9 cellular contexts compared by ENCODE assay signal in the genomic region with DNA sequence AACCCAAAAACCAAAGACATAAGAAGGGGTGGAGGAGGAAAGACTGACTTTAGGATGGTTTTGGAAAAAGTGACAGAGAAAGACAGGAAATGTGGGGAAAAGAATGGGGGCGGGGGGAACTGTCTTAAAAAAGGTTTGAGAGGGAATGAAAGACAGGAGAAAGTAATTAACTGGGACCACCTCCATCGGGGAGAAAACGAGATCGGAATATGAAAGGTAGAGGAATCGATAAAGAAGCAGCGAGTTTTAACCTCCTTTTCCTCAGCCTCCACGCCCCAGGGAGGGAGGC. TPM values are rescaled to one million over a fixed set of nuclear protein-coding genes. Genes with fewer than 3 reads are reported as not detected.
DNase-seq lines count a peak whose midpoint lies in the region; ATAC-seq, FAIRE-seq and TF ChIP-seq lines count a peak whose summit lies in the region.
"Had no signal": no experiment of that assay in that cellular context is flagged by ENCODE, and none has a peak within 500 bp of the region (broad histone marks: within the 10 kb centered on the region; RNA-seq: fewer than 3 reads in every experiment).

No MANE protein-coding gene starts in this region.

- FAIRE-seq in A549 (lab: Jason Lieb, UNC) (no peak), GM12878 (lab: Jason Lieb, UNC) (no peak)
- FAIRE-seq: islet of Langerhans had no signal

- peak overlapping the region; percentile 65 for H3K4ac ChIP-seq in mesendoderm (ENCODE audit: low read depth, low read length)

- POLR2A ChIA-PET in A549 (lab: Yijun Ruan, JAX) (interaction anchor here (0.6 to 1.0 kb wide), 5 partner anchors 54 to 470 kb away, joined by 3 to 4 read pairs (median 3); a partner anchor contains a TSS), HEK293 (lab: Yijun Ruan, JAX) (interaction anchor here (0.6 to 3.0 kb wide), 8 partner anchors 10 to 1768 kb away, joined by 3 to 11 read pairs (median 4); a partner anchor contains a TSS), GM12878 (lab: Charles Lee) (interaction anchor here (0.7 to 1.0 kb wide), 2 partner anchors 670 to 692 kb away, joined by 3 to 4 read pairs; a partner anchor contains a TSS)

- no peak for ATAC-seq in A549
- ATAC-seq in GM12878, result no peak
- no peak for ATAC-seq in HG02623 (IDR thresholded peaks at IDR 0.05; ENCODE audit: unreplicated experiment)
- no peak for ATAC-seq in HG03039 (IDR thresholded peaks at IDR 0.05; ENCODE audit: unreplicated experiment)
- ATAC-seq in GM21447 (IDR thresholded peaks at IDR 0.05; ENCODE audit: unreplicated experiment), result no peak

- peak overlapping the region; percentile 97 for H3K9ac ChIP-seq in GM12878 (ENCODE audit: control insufficient read depth, insufficient read depth, low read length)
- H3K9ac ChIP-seq in mesendoderm (ENCODE audit: low read length), result peak overlapping the region; percentile 70

- no peak overlapping the region for H4K5ac ChIP-seq in mesendoderm (ENCODE audit: low read length)

- 0% methylated on average over 7 of the region's 7 CpGs for WGBS in A549 (ENCODE audit: missing lambda C conversion rate)
- WGBS in GM12878 (ENCODE audit: insufficient coverage, insufficient replicate concordance, low lambda C conversion rate, missing lambda C conversion rate), result 2% methylated on average over 7 of the region's 7 CpGs
- WGBS in mesendoderm (ENCODE audit: extremely low coverage, insufficient coverage, low lambda C conversion rate), result no CpG with 5 or more reads among the region's 7 CpGs

- H3K4me3 ChIP-seq in A549 (peak overlapping the region; percentile 84), HEK293 (ENCODE audit: low read depth, low read length) (peak overlapping the region; percentile 94), GM12878 (peak overlapping the region; percentile 94), mesendoderm (ENCODE audit: low read length) (peak overlapping the region; percentile 90)

- no peak overlapping the region for H4K8ac ChIP-seq in mesendoderm (ENCODE audit: low read depth, low read length)

- DNase-seq in A549 (ENCODE audit: low read depth in 1 of 2, low spot score in 1 of 2) (no peak), GM12878 (ENCODE audit: low read depth, low spot score) (no peak), mesendoderm (no peak), activated gamma-delta T cell treated with Interleukin-2 at 50 U/mL for 16 hours (no peak)

- H3K4me2 ChIP-seq in A549, result peak overlapping the region; percentile 88
- H3K4me2 ChIP-seq in GM12878 (ENCODE audit: control insufficient read depth, insufficient read depth), result peak overlapping the region; percentile 70
- peak overlapping the region; percentile 64 for H3K4me2 ChIP-seq in mesendoderm (ENCODE audit: low read length)

- peak overlapping the region; percentile 99 for H3K56ac ChIP-seq in mesendoderm (ENCODE audit: low read length)

- no peaks in the 10 kb centered on the region for H4K20me1 ChIP-seq in GM12878 (ENCODE audit: control insufficient read depth, insufficient read depth)

- H3K27me3 ChIP-seq in GM12878 (replicated peaks in 1 of 2; ENCODE audit: control insufficient read depth in 2 of 2, insufficient read depth in 2 of 2, low read length in 1 of 2) (no peaks in the 10 kb centered on the region), mesendoderm (ENCODE audit: insufficient read depth, low read length, poor library complexity) (no peaks in the 10 kb centered on the region)

- no peaks in the 10 kb centered on the region for H3K36me3 ChIP-seq in HEK293 (ENCODE audit: control insufficient read depth in 2 of 2, insufficient read depth in 1 of 2, low read length in 2 of 2)
- H3K36me3 ChIP-seq in GM12878 (ENCODE audit: control insufficient read depth in 2 of 2, insufficient read depth in 2 of 2, low read length in 1 of 2), result no peaks in the 10 kb centered on the region
- H3K36me3 ChIP-seq in mesendoderm (ENCODE audit: control insufficient read depth, insufficient read depth, low read length), result no peaks in the 10 kb centered on the region

- H2BK120ac ChIP-seq in mesendoderm (ENCODE audit: low read depth, low read length), result peak overlapping the region; percentile 84

- no peaks in the 10 kb centered on the region for H3K9me3 ChIP-seq in A549
- no peaks in the 10 kb centered on the region for H3K9me3 ChIP-seq in HEK293 (ENCODE audit: control insufficient read depth, insufficient read depth, low read depth, low read length)
- no peaks in the 10 kb centered on the region for H3K9me3 ChIP-seq in GM12878 (replicated peaks; ENCODE audit: control insufficient read depth, insufficient read depth, low read length)

- peak overlapping the region; percentile 95 for H2AFZ ChIP-seq in GM12878 (ENCODE audit: control insufficient read depth, low read depth, low read length)

- H3K4me1 ChIP-seq in A549 (peaks cover 25% of the 10 kb centered on the region; the same call in 2 of the 3 replicates), HEK293 (ENCODE audit: control insufficient read depth, insufficient read depth, low read length) (no peaks in the 10 kb centered on the region), GM12878 (ENCODE audit: control insufficient read depth, insufficient read depth, low read length) (no peaks in the 10 kb centered on the region), mesendoderm (ENCODE audit: control insufficient read depth, low read depth, low read length) (peaks cover 2% of the 10 kb centered on the region)

- H3K79me2 ChIP-seq in GM12878 (ENCODE audit: control insufficient read depth, insufficient read depth, low read length) (peaks cover 22% of the 10 kb centered on the region), mesendoderm (ENCODE audit: control insufficient read depth, insufficient read depth, low read length) (peaks cover 24% of the 10 kb centered on the region)

- no TSS peak for BruUV-seq in GM12878 (replicated peaks; lab: Mats Ljungman, UMichigan)

- H3K18ac ChIP-seq in mesendoderm (ENCODE audit: low read length), result peak overlapping the region; percentile 82

- H2AK5ac ChIP-seq in mesendoderm (ENCODE audit: low read length), result no peak overlapping the region

- TF ChIP-seq POLR2A in A549 (IDR thresholded peaks at IDR 0.05; ENCODE audit: low read length), result no peak
- TF ChIP-seq POLR2A in GM12878 (IDR thresholded peaks at IDR 0.05; ENCODE audit: low read depth, low read length), result no peak

- intact Hi-C loops in GM12878 (cut with micrococcal nuclease; ENCODE audit: unreplicated experiment), result loop anchor here (5.0 to 10.0 kb wide), 4 partner anchors 131 to 771 kb away; a partner anchor contains a TSS

- H3K23ac ChIP-seq in mesendoderm (ENCODE audit: low read length), result no peak overlapping the region

- peak overlapping the region; percentile 98 to 100 for H3K27ac ChIP-seq in A549
- H3K27ac ChIP-seq in HEK293 (ENCODE audit: extremely low read depth, low read depth, low read length), result peak overlapping the region; percentile 74; the same call in 1 of the 2 replicates
- H3K27ac ChIP-seq in GM12878 (ENCODE audit: control insufficient read depth, insufficient read depth), result peak overlapping the region; percentile 90
- peak overlapping the region; percentile 72 for H3K27ac ChIP-seq in mesendoderm (ENCODE audit: low read depth, low read length)

- peak overlapping the region; percentile 96 for H2BK5ac ChIP-seq in mesendoderm (ENCODE audit: low read length)

- in situ Hi-C loops in GM12878 (cut with MboI), result no loop called here

- H3K79me1 ChIP-seq in mesendoderm (ENCODE audit: low read length), result peaks cover 7% of the 10 kb centered on the region

- SMC1A ChIA-PET in GM12878 (lab: Charles Lee; ENCODE audit: uncharacterized antibody, unreplicated experiment), result interaction anchor here (0.8 to 1.2 kb wide), 3 partner anchors 194 to 419 kb away, joined by 3 read pairs; a partner anchor contains a TSS

- RAD21 ChIA-PET in GM12878 (lab: Charles Lee; ENCODE audit: unreplicated experiment), result interaction anchor here (1.0 kb wide), 1 partner anchor 7 kb away, joined by 3 read pairs; no protein-coding TSS in a partner anchor

- no peak for TF ChIP-seq EP300 in A549 (IDR thresholded peaks at IDR 0.05)
- TF ChIP-seq EP300 in GM12878 (IDR thresholded peaks at IDR 0.05; ENCODE audit: borderline replicate concordance in 1 of 2, control insufficient read depth in 1 of 2, low read depth in 2 of 2, low read length in 2 of 2), result no peak

- TF ChIP-seq RAD21 in A549 (conservative IDR thresholded peaks at IDR 0.05 in 1 of 2, IDR thresholded peaks at IDR 0.05 in 1 of 2), result no peak
- TF ChIP-seq RAD21 in GM12878 (IDR thresholded peaks at IDR 0.05; ENCODE audit: insufficient read depth, low read depth, low read length), result no peak

- no peak for TF ChIP-seq CTCF in A549 (IDR thresholded peaks at IDR 0.05)
- TF ChIP-seq CTCF in HEK293 (tag by site-specific recombination; IDR thresholded peaks at IDR 0.05), result no peak
- no peak for TF ChIP-seq CTCF in GM12878 (IDR thresholded peaks at IDR 0.05 in 2 of 3, conservative IDR thresholded peaks at IDR 0.05 in 1 of 3; ENCODE audit: control insufficient read depth in 2 of 3, extremely low read depth in 1 of 3, insufficient read depth in 1 of 3, low read depth in 3 of 3, low read length in 3 of 3)

- no peak overlapping the region for H2BK15ac ChIP-seq in mesendoderm (replicated peaks; ENCODE audit: low read depth)

- CTCF ChIA-PET in A549 (lab: Yijun Ruan, JAX), result interaction anchor here (0.6 kb wide), 1 partner anchor 228 kb away, joined by 3 read pairs; no protein-coding TSS in a partner anchor
- CTCF ChIA-PET in HEK293 (lab: Yijun Ruan, JAX), result interaction anchor here (0.6 to 0.7 kb wide), 2 partner anchors 76 to 148 kb away, joined by 4 to 6 read pairs; no protein-coding TSS in a partner anchor
- CTCF ChIA-PET in GM12878 (lab: Yijun Ruan, JAX), result no interaction called here

RNA-seq across cellular contexts. Expression of a gene that starts 0.5 kb away (rescaled TPM):
- polyA plus RNA-seq in A549 (2011; rRNA removed) (25.4 and 28.7 TPM in 2 replicates), A549 (2017; fragmentation: RNase III; extraction: RNeasy Plus Mini Kit Qiagen cat#74134 plus additional on column Dnase treatment) (20.0 to 22.2 TPM (median 20.2 TPM) in 3 replicates), GM12878 (2011; rRNA removed) (23.2 and 31.4 TPM in 2 replicates), GM12878 (2014; fragmentation: Illumina TruSeq; extraction: Trizol) (28.2 and 38.0 TPM in 2 replicates), GM12878 (2014; fragmentation: Nextera tagmentation; extraction: Ambion mirVana) (1 to 10 TPM; 7.6 to 9.8 TPM), GM12878 (2014; rRNA removed) (16.7 and 18.4 TPM in 2 replicates), GM12878 (2016; fragmentation: Nextera tagmentation; extraction: Ambion mirVana) (10 to 100 TPM; 41.7 to 46.6 TPM)
- polyA plus RNA-seq in A549 (2012; cell fraction: cytosol; rRNA removed), result 5.6 and 7.3 TPM in 2 replicates
- 4.2 and 4.3 TPM in 2 replicates for polyA plus RNA-seq in A549 (2012; cell fraction: nucleus; rRNA removed)
- 18.0 and 18.5 TPM in 2 replicates for polyA minus RNA-seq in A549 (2011; rRNA and poly(A)+ RNA removed)
- total RNA-seq in GM12878 (2013; cell fraction: nucleolus; rRNA removed), result 18.7 and 20.0 TPM in 2 replicates
- total RNA-seq in GM12878 (2014; rRNA removed) (14.4 and 17.1 TPM in 2 replicates), GM12878 (2014; rRNA removed; fragmentation: Illumina TruSeq; extraction: Trizol) (20.6 and 21.8 TPM in 2 replicates), GM12878 (2021) (27.5 and 31.3 TPM in 2 replicates)
- 8.7 TPM for polyA plus RNA-seq in GM12878 (2011; ENCODE audit: low read depth)
- polyA plus RNA-seq in GM12878 (2011; cell fraction: cytosol; rRNA removed), result 14.5 and 20.8 TPM in 2 replicates
- 13.1 and 13.5 TPM in 2 replicates for polyA plus RNA-seq in GM12878 (2011; cell fraction: nucleus; rRNA removed)
- 12.8 and 16.7 TPM in 2 replicates for polyA plus RNA-seq in GM12878 (2012)
- polyA minus RNA-seq in GM12878 (2011; rRNA and poly(A)+ RNA removed), result 25.8 and 41.3 TPM in 2 replicates
- 19.4 and 19.5 TPM in 2 replicates for polyA minus RNA-seq in GM12878 (2011; cell fraction: cytosol; rRNA and poly(A)+ RNA removed)
- 18.1 and 27.5 TPM in 2 replicates for polyA minus RNA-seq in GM12878 (2011; cell fraction: nucleus; rRNA and poly(A)+ RNA removed)
- 51.7 TPM for polyA plus RNA-seq in mesendoderm (2013, experiment 1 of 2)
- polyA plus RNA-seq in mesendoderm (2013, experiment 2 of 2), result 51.3 TPM
